8 cellular contexts compared by ENCODE assay signal in the genomic region with DNA sequence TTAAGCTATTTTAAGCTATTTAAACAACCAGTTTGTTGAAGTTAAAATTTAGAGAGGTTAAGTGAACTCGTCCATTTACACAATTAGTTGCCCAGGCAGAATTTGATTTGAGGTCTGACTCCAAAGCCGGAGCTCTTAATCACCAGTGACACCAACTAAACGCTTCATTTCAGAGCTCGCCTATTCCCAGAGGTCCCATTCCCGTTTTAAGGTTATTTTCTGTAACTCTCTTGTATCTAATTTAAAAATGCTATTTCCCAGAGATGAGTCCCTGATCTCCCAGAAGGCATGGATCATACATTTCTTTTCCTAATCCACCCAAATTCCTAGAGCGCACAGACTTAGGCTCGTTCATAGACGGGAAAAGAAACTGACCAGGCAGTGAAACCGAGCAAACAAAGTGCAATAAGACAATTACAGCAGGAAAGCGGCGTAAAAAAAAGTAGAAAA. TPM values are rescaled to one million over a fixed set of nuclear protein-coding genes. Genes with fewer than 3 reads are reported as not detected.
DNase-seq lines count a peak whose midpoint lies in the region; ATAC-seq and TF ChIP-seq lines count a peak whose summit lies in the region.

No MANE protein-coding gene starts in this region.

- H3K9me3 Mint-ChIP-seq in activated CD4-positive, alpha-beta T cell treated with anti-CD3 and anti-CD28 coated beads for 36 hours (ENCODE audit: low read depth): no peaks in the 10 kb centered on the region

- no peak for TF ChIP-seq CTCF in ascending aorta (IDR thresholded peaks at IDR 0.05)
- no peak for TF ChIP-seq CTCF in testis (IDR thresholded peaks at IDR 0.05)

- H3K27ac ChIP-seq in ascending aorta: peak overlapping the region in 1 of 2 donors; percentile 40
- H3K27ac ChIP-seq in testis: no peak overlapping the region

- POLR2A ChIA-PET in activated CD4-positive, alpha-beta T cell treated with anti-CD3 and anti-CD28 coated beads for 36 hours (lab: Charles Lee): interaction anchor here (1.1 to 2.7 kb wide), 6 partner anchors 25 to 1399 kb away, joined by 3 to 20 read pairs (median 4); no protein-coding TSS in a partner anchor

- H3K27me3 ChIP-seq in ascending aorta: no peaks in the 10 kb centered on the region
- H3K27me3 ChIP-seq in testis: no peaks in the 10 kb centered on the region

- no peak for TF ChIP-seq POLR2A in testis (IDR thresholded peaks at IDR 0.05)

- H3K4me1 Mint-ChIP-seq in activated CD4-positive, alpha-beta T cell treated with anti-CD3 and anti-CD28 coated beads for 36 hours: peaks cover 61% of the 10 kb centered on the region

- ATAC-seq in activated CD4-positive, alpha-beta T cell treated with anti-CD3 and anti-CD28 coated beads for 36 hours: no peak
- ATAC-seq in GM19328 (IDR thresholded peaks at IDR 0.05; ENCODE audit: unreplicated experiment): no peak

- intact Hi-C loops in activated CD4-positive, alpha-beta T cell treated with anti-CD3 and anti-CD28 coated beads for 36 hours (cut with DNase I, micrococcal nuclease): loop anchor here (2.0 to 5.0 kb wide), 4 partner anchors 57 to 1328 kb away; a partner anchor contains a TSS
- intact Hi-C loops in ascending aorta (cut with DNase I) (no loop called here), testis (cut with DNase I; ENCODE audit: low total_unique reads) (no loop called here)

- H3K36me3 ChIP-seq in ascending aorta (no peaks in the 10 kb centered on the region), testis (ENCODE audit: low read depth, missing control alignments) (no peaks in the 10 kb centered on the region)

- 18 to 22% methylated on average over 11 of the region's 11 CpGs for WGBS in testis, 2 donors

- CTCF ChIA-PET in activated CD4-positive, alpha-beta T cell treated with anti-CD3 and anti-CD28 coated beads for 36 hours (lab: Charles Lee): interaction anchor here (0.9 to 2.3 kb wide), 10 partner anchors 8 to 1399 kb away, joined by 3 to 13 read pairs (median 5); no protein-coding TSS in a partner anchor

- H3K4me3 ChIP-seq in ascending aorta: peak overlapping the region; percentile 67 to 76
- H3K4me3 ChIP-seq in testis: peak overlapping the region; percentile 51 to 66

- H3K4me1 ChIP-seq in ascending aorta (no peaks in the 10 kb centered on the region), testis (no peaks in the 10 kb centered on the region)

- H3K27me3 Mint-ChIP-seq in activated CD4-positive, alpha-beta T cell treated with anti-CD3 and anti-CD28 coated beads for 36 hours: peaks cover 11% of the 10 kb centered on the region

- H3K27ac Mint-ChIP-seq in activated CD4-positive, alpha-beta T cell treated with anti-CD3 and anti-CD28 coated beads for 36 hours: peak overlapping the region; percentile 94

- H3K9me3 ChIP-seq in ascending aorta (no peaks in the 10 kb centered on the region), testis (no peaks in the 10 kb centered on the region)

- no peak for DNase-seq in activated CD4-positive, alpha-beta T cell treated with anti-CD3 and anti-CD28 coated beads for 36 hours
- DNase-seq in activated CD4-positive, alpha-beta T cell treated with anti-CD3 and anti-CD28 coated beads for 1 hour: no peak
- DNase-seq in ascending aorta (ENCODE audit: low spot score in 2 of 2) (no peak), kidney tubule cell (ENCODE audit: low spot score) (peak; percentile 49), testis (no peak), RPMI8226 (no peak), SIG-M5 (lab: John Stamatoyannopoulos, UW) (no peak)

- peak overlapping the region; percentile 80 for H3K4me3 Mint-ChIP-seq in activated CD4-positive, alpha-beta T cell treated with anti-CD3 and anti-CD28 coated beads for 36 hours

- H3K36me3 Mint-ChIP-seq in activated CD4-positive, alpha-beta T cell treated with anti-CD3 and anti-CD28 coated beads for 36 hours (ENCODE audit: low read depth): peaks cover 12% of the 10 kb centered on the region

RNA-seq across cellular contexts. Expression of a gene that starts 0.9 kb away (rescaled TPM):
- total RNA-seq in activated CD4-positive, alpha-beta T cell treated with anti-CD3 and anti-CD28 coated beads for 36 hours: 10 to 100 TPM; 25.2 to 27.8 TPM
- total RNA-seq in ascending aorta (25.5 TPM), testis (10 to 100 TPM in 1 of 2 donors, 1 to 10 TPM in 1; 7.6 to 13.8 TPM)
- polyA plus RNA-seq in testis (ENCODE audit: insufficient read depth, low read depth, low replicate concordance): 6.7 TPM

Comparison
In these comparisons a context has a peak if more than half of its experiments do, and no peak if none do; other contexts are left out.
1. intact Hi-C loops: an anchor here in activated CD4-positive, alpha-beta T cell treated with anti-CD3 and anti-CD28 coated beads for 36 hours (2.0 to 5.0 kb wide); none called in ascending aorta and testis.